16 cellular contexts compared by ENCODE assay signal in the genomic region with DNA sequence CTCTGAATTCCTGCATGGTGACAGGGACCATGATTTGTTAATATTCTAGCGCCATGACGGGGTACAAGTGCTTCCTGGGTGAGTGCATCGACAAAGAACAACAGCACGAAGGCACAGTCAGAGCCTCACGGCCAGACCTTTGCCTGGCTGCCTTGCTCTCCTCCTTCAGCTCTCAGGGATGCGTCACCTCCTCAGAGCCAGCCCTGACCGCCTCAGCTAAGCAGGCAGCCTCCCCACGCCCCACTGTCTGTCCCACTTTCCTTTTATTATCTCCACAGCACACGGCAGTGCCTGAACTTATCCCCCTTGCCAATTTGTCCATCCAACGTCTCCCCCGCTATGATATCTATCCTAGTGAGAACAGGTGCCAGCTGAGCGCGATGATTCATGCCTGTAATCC. TPM values are rescaled to one million over a fixed set of nuclear protein-coding genes. Genes with fewer than 3 reads are reported as not detected.
DNase-seq lines count a peak whose midpoint lies in the region; ATAC-seq and TF ChIP-seq lines count a peak whose summit lies in the region.
"Had no signal": no experiment of that assay in that cellular context is flagged by ENCODE, and none has a peak within 500 bp of the region (broad histone marks: within the 10 kb centered on the region; RNA-seq: fewer than 3 reads in every experiment).

No MANE protein-coding gene starts in this region.

- no peaks in the 10 kb centered on the region for H3K79me1 ChIP-seq in trophoblast cell (ENCODE audit: low read length)

- H4K91ac ChIP-seq in trophoblast cell (ENCODE audit: low read depth, low read length) = no peak overlapping the region

- DNase-seq in Ammon's horn (ENCODE audit: low spot score) (peak; percentile 17), RWPE2 (ENCODE audit: low spot score) (no peak), kidney tubule cell (ENCODE audit: low spot score) (peak; percentile 73), trophoblast cell (no peak), NCI-H187 (lab: John Stamatoyannopoulos, UW) (no peak), NCI-H1417 treated with DMSO at 0.1 percent for 48 hours (lab: John Stamatoyannopoulos, UW) (no peak), NCI-H128 (lab: John Stamatoyannopoulos, UW; ENCODE audit: unreplicated experiment) (no peak), NCI-H526 treated with DMSO at 0.1 percent for 48 hours (lab: John Stamatoyannopoulos, UW) (no peak)
- DNase-seq: BE2C; CD4-positive, alpha-beta memory T cell; DMS79 treated with DMSO at 0.1 percent for 48 hours; GDM1; H9; IMR-90 had no signal

- no peaks in the 10 kb centered on the region for H3K36me3 ChIP-seq in RWPE2 (ENCODE audit: low read depth)
- no peaks in the 10 kb centered on the region for H3K36me3 ChIP-seq in trophoblast cell (ENCODE audit: control insufficient read depth in 1 of 2, insufficient read depth in 2 of 2, low read length in 2 of 2)
- H3K36me3 ChIP-seq: BE2C had no signal

- no CpG with 5 or more reads among the region's 13 CpGs for WGBS in trophoblast cell (ENCODE audit: extremely low coverage, insufficient coverage, insufficient read length)

- H3K18ac ChIP-seq in trophoblast cell (ENCODE audit: low read length) = no peak overlapping the region

- no peak overlapping the region for H4K8ac ChIP-seq in trophoblast cell (ENCODE audit: low read depth, low read length)

- no peak overlapping the region for H2BK120ac ChIP-seq in trophoblast cell (ENCODE audit: insufficient read depth, low read length, poor library complexity)

- no peak overlapping the region for H2AK5ac ChIP-seq in trophoblast cell (ENCODE audit: low read length)

- TF ChIP-seq CTCF in RWPE2 (IDR thresholded peaks at IDR 0.05; ENCODE audit: poor library complexity, severe bottlenecking) = no peak

- no peak overlapping the region for H3K23ac ChIP-seq in trophoblast cell (ENCODE audit: low read length)

- no peak overlapping the region for H3K9ac ChIP-seq in trophoblast cell (ENCODE audit: low read length)

- H3K9me3 ChIP-seq in RWPE2 (ENCODE audit: severe bottlenecking) (no peaks in the 10 kb centered on the region), trophoblast cell (ENCODE audit: insufficient read depth, low read depth, low read length) (peaks cover 2% of the 10 kb centered on the region)
- H3K9me3 ChIP-seq: BE2C had no signal

- H3K4ac ChIP-seq in trophoblast cell (ENCODE audit: low read depth, low read length) = no peak overlapping the region

- H2BK12ac ChIP-seq in trophoblast cell (ENCODE audit: low read length) = no peak overlapping the region

- no peak overlapping the region for H3K14ac ChIP-seq in trophoblast cell (ENCODE audit: low read length)

- no peak overlapping the region for H3K4me2 ChIP-seq in trophoblast cell (ENCODE audit: low read length)
- H3K4me2 ChIP-seq: GM23338 had no signal

- H2AFZ ChIP-seq in trophoblast cell (ENCODE audit: insufficient read depth, low read length, poor library complexity) = no peak overlapping the region
- H2AFZ ChIP-seq: GM23338 had no signal

- peak; percentile 50 for ATAC-seq in RWPE2 (ENCODE audit: low read depth)
- ATAC-seq: GM23338 had no signal

- H3K4me3 ChIP-seq in RWPE2 (ENCODE audit: severe bottlenecking) (no peak overlapping the region), trophoblast cell (ENCODE audit: low read depth, low read length) (peak overlapping the region; percentile 37)
- H3K4me3 ChIP-seq: GM23338 had no signal

- H3K4me1 ChIP-seq in RWPE2 (ENCODE audit: insufficient read depth, poor library complexity, severe bottlenecking) = peaks cover 5% of the 10 kb centered on the region
- no peaks in the 10 kb centered on the region for H3K4me1 ChIP-seq in trophoblast cell (ENCODE audit: control insufficient read depth in 1 of 2, insufficient read depth in 2 of 2, low read length in 2 of 2)
- H3K4me1 ChIP-seq: BE2C had no signal

- H3K27ac ChIP-seq in RWPE2 (ENCODE audit: poor library complexity, severe bottlenecking) (no peak overlapping the region), trophoblast cell (ENCODE audit: low read depth, low read length) (no peak overlapping the region)
- H3K27ac ChIP-seq: C4-2B had no signal

- H3K79me2 ChIP-seq in trophoblast cell (ENCODE audit: control insufficient read depth, insufficient read depth, low read length, poor library complexity) = no peaks in the 10 kb centered on the region

- no peak overlapping the region for H2BK5ac ChIP-seq in trophoblast cell (ENCODE audit: low read depth, low read length, poor library complexity)

- H3K27me3 ChIP-seq in RWPE2 (ENCODE audit: insufficient read depth, poor library complexity, severe bottlenecking) (no peaks in the 10 kb centered on the region), trophoblast cell (ENCODE audit: insufficient read depth, low read length) (no peaks in the 10 kb centered on the region)

- H4K12ac ChIP-seq in trophoblast cell (ENCODE audit: low read depth, low read length) = no peak overlapping the region

RNA-seq across cellular contexts. Expression of a gene that starts 16.5 kb away (rescaled TPM):
- 3.0 and 3.2 TPM in 2 replicates for polyA plus RNA-seq in trophoblast cell (2013)
- polyA plus RNA-seq: CD4-positive, alpha-beta memory T cell; IMR-90 had no signal

Comparison
In these comparisons a context has a peak if more than half of its experiments do, and no peak if none do; other contexts are left out.
1. DNase-seq: peak in Ammon's horn (single experiment) and kidney tubule cell (single experiment); none in RWPE2 (single experiment), trophoblast cell (0 of 2), NCI-H187 (0 of 2), NCI-H1417 treated with DMSO at 0.1 percent for 48 hours (single experiment), NCI-H128 (single experiment) and NCI-H526 treated with DMSO at 0.1 percent for 48 hours (single experiment).